1 cellular context compared by ENCODE assay signal in genomic region chr3:138033202-138033691, GRCh38.
A peak's percentile ranks its signal among the peaks of the same experiment; 100 is the strongest.
TF ChIP-seq lines count a peak whose summit lies in the region.

No MANE protein-coding gene starts in this region.

TF ChIP-seq in GM12878, 131 proteins besides CTCF, POLR2A, EP300 and RAD21 (continued from another document):
- TF ChIP-seq, protein P1, sequence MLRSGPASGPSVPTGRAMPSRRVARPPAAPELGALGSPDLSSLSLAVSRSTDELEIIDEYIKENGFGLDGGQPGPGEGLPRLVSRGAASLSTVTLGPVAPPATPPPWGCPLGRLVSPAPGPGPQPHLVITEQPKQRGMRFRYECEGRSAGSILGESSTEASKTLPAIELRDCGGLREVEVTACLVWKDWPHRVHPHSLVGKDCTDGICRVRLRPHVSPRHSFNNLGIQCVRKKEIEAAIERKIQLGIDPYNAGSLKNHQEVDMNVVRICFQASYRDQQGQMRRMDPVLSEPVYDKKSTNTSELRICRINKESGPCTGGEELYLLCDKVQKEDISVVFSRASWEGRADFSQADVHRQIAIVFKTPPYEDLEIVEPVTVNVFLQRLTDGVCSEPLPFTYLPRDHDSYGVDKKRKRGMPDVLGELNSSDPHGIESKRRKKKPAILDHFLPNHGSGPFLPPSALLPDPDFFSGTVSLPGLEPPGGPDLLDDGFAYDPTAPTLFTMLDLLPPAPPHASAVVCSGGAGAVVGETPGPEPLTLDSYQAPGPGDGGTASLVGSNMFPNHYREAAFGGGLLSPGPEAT (IDR thresholded peaks at IDR 0.05; ENCODE audit: low read depth) = peak; percentile 56; the same call in 1 of the 2 replicates
- TF ChIP-seq, protein P2, sequence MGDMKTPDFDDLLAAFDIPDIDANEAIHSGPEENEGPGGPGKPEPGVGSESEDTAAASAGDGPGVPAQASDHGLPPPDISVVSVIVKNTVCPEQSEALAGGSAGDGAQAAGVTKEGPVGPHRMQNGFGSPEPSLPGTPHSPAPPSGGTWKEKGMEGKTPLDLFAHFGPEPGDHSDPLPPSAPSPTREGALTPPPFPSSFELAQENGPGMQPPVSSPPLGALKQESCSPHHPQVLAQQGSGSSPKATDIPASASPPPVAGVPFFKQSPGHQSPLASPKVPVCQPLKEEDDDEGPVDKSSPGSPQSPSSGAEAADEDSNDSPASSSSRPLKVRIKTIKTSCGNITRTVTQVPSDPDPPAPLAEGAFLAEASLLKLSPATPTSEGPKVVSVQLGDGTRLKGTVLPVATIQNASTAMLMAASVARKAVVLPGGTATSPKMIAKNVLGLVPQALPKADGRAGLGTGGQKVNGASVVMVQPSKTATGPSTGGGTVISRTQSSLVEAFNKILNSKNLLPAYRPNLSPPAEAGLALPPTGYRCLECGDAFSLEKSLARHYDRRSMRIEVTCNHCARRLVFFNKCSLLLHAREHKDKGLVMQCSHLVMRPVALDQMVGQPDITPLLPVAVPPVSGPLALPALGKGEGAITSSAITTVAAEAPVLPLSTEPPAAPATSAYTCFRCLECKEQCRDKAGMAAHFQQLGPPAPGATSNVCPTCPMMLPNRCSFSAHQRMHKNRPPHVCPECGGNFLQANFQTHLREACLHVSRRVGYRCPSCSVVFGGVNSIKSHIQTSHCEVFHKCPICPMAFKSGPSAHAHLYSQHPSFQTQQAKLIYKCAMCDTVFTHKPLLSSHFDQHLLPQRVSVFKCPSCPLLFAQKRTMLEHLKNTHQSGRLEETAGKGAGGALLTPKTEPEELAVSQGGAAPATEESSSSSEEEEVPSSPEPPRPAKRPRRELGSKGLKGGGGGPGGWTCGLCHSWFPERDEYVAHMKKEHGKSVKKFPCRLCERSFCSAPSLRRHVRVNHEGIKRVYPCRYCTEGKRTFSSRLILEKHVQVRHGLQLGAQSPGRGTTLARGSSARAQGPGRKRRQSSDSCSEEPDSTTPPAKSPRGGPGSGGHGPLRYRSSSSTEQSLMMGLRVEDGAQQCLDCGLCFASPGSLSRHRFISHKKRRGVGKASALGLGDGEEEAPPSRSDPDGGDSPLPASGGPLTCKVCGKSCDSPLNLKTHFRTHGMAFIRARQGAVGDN (IDR thresholded peaks at IDR 0.05) = peak; percentile 27; the same call in 1 of the 2 replicates
- peak; percentile 66 for TF ChIP-seq BCL11A (IDR thresholded peaks at IDR 0.05; ENCODE audit: low read depth, low read length)
- TF ChIP-seq SIX5 (IDR thresholded peaks at IDR 0.05; ENCODE audit: low read depth, low read length, severe bottlenecking) = no peak
- peak; percentile 8; the same call in 1 of the 2 replicates for TF ChIP-seq ATF2 (IDR thresholded peaks at IDR 0.05; ENCODE audit: low read length)
- peak in 1 of 2 experiments; percentile 10; a peak in 1 of 4 replicates for TF ChIP-seq IKZF2 (IDR thresholded peaks at IDR 0.05)
- TF ChIP-seq USF2 (IDR thresholded peaks at IDR 0.05; ENCODE audit: borderline replicate concordance, low read depth, low read length) = no peak
